Comparison of ENCODE assay signal across 1 cellular context in the genomic region with DNA sequence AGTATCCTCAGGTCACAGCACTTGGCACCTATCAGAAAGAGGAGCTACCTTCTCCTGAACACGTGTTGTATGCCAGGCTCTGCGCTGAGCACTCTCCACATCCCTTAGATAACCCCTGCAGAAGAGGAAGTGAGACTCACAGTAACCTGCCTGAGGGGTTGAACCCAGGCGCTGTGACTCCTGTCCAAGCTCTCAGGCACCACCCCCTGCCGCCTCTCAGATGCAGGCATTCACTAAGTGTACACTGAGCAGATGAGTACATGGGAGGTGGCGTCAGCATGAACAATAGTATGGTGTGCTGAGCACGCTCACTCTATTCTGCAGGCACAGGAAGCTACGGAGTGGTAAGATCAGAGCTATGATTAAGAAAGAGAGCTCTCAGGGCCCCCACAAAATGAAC.
TF ChIP-seq lines count a peak whose summit lies in the region.

No MANE protein-coding gene starts in this region.

TF ChIP-seq in GM12878, 131 proteins besides CTCF, POLR2A, EP300 and RAD21:
- TF ChIP-seq, protein P1, sequence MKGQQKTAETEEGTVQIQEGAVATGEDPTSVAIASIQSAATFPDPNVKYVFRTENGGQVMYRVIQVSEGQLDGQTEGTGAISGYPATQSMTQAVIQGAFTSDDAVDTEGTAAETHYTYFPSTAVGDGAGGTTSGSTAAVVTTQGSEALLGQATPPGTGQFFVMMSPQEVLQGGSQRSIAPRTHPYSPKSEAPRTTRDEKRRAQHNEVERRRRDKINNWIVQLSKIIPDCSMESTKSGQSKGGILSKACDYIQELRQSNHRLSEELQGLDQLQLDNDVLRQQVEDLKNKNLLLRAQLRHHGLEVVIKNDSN (IDR thresholded peaks at IDR 0.05; ENCODE audit: borderline replicate concordance, extremely low read length, insufficient read depth, low read depth, low read length), result peak; percentile 5
- TF ChIP-seq SP1 (IDR thresholded peaks at IDR 0.05; ENCODE audit: low read depth, low read length) (no peak), STAT3 (IDR thresholded peaks at IDR 0.05; ENCODE audit: low read depth, low read length) (no peak), IKZF2 (IDR thresholded peaks at IDR 0.05) (peak; percentile 20 to 47; a peak in 2 of 4 replicates), SIX5 (IDR thresholded peaks at IDR 0.05; ENCODE audit: low read depth, low read length, severe bottlenecking) (no peak), PML (IDR thresholded peaks at IDR 0.05; ENCODE audit: low read length) (no peak), ZSCAN29 (IDR thresholded peaks at IDR 0.05) (no peak), RUNX3 (IDR thresholded peaks at IDR 0.05; ENCODE audit: low read length) (peak; percentile 39; the same call in 1 of the 2 replicates), MTA2 (IDR thresholded peaks at IDR 0.05; ENCODE audit: low read depth) (peak; percentile 30; the same call in 1 of the 2 replicates), NRF1 (conservative IDR thresholded peaks at IDR 0.05; ENCODE audit: low read depth, low read length) (no peak), CREM (IDR thresholded peaks at IDR 0.05; ENCODE audit: low read depth) (0 out of 2 replicates have a peak, but pooled peaks have one; percentile 20), MEF2A (IDR thresholded peaks at IDR 0.05; ENCODE audit: insufficient read depth, low read depth, low read length) (no peak), SPI1 (IDR thresholded peaks at IDR 0.05; ENCODE audit: borderline replicate concordance, insufficient read depth, low read depth, low read length) (peak; percentile 99), HDAC2 (IDR thresholded peaks at IDR 0.05) (no peak), BHLHE40 (IDR thresholded peaks at IDR 0.05; ENCODE audit: borderline replicate concordance in 1 of 2, low read depth in 2 of 2, low read length in 1 of 2) (peak; percentile 18 to 63; a peak in 1 of 4 replicates), FOXK2 (IDR thresholded peaks at IDR 0.05) (no peak), IKZF1 (conservative IDR thresholded peaks at IDR 0.05) (0 out of 2 replicates have a peak, but pooled peaks have one; percentile 29), EED (IDR thresholded peaks at IDR 0.05; ENCODE audit: low read depth) (peak; percentile 19; the same call in 1 of the 2 replicates), TCF7 (IDR thresholded peaks at IDR 0.05; ENCODE audit: borderline replicate concordance) (no peak), POLR2AphosphoS2 (IDR thresholded peaks at IDR 0.05; ENCODE audit: low read depth, low read length) (no peak), MYC (IDR thresholded peaks at IDR 0.05; ENCODE audit: insufficient read depth, insufficient read length, insufficient replicate concordance, low read length, severe bottlenecking) (no peak), IRF4 (IDR thresholded peaks at IDR 0.05; ENCODE audit: low read depth, low read length) (0 out of 2 replicates have a peak, but pooled peaks have one; percentile 70), GATAD2B (conservative IDR thresholded peaks at IDR 0.05; ENCODE audit: low read depth) (no peak), NFIC (IDR thresholded peaks at IDR 0.05; ENCODE audit: low read depth, low read length) (0 out of 2 replicates have a peak, but pooled peaks have one; percentile 17), ATF7 (IDR thresholded peaks at IDR 0.05; ENCODE audit: low read depth) (peak; percentile 50), DPF2 (IDR thresholded peaks at IDR 0.05) (peak; percentile 60; the same call in 1 of the 2 replicates), NBN (IDR thresholded peaks at IDR 0.05) (0 out of 2 replicates have a peak, but pooled peaks have one; percentile 41), JUND (IDR thresholded peaks at IDR 0.05; ENCODE audit: low read depth, low read length) (no peak), ZNF207 (IDR thresholded peaks at IDR 0.05; ENCODE audit: borderline replicate concordance) (no peak), CREB1 (IDR thresholded peaks at IDR 0.05; ENCODE audit: low read depth) (peak; percentile 16; the same call in 1 of the 2 replicates), NFYA (IDR thresholded peaks at IDR 0.05; ENCODE audit: borderline replicate concordance, low read depth, low read length) (no peak), KDM1A (IDR thresholded peaks at IDR 0.05; ENCODE audit: borderline replicate concordance) (no peak), ZNF274 (IDR thresholded peaks at IDR 0.05; ENCODE audit: insufficient read depth, insufficient read length) (no peak)
- TF ChIP-seq, protein P2, sequence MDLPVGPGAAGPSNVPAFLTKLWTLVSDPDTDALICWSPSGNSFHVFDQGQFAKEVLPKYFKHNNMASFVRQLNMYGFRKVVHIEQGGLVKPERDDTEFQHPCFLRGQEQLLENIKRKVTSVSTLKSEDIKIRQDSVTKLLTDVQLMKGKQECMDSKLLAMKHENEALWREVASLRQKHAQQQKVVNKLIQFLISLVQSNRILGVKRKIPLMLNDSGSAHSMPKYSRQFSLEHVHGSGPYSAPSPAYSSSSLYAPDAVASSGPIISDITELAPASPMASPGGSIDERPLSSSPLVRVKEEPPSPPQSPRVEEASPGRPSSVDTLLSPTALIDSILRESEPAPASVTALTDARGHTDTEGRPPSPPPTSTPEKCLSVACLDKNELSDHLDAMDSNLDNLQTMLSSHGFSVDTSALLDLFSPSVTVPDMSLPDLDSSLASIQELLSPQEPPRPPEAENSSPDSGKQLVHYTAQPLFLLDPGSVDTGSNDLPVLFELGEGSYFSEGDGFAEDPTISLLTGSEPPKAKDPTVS (IDR thresholded peaks at IDR 0.05; ENCODE audit: low read depth, low read length), result no peak
- TF ChIP-seq, protein P3, sequence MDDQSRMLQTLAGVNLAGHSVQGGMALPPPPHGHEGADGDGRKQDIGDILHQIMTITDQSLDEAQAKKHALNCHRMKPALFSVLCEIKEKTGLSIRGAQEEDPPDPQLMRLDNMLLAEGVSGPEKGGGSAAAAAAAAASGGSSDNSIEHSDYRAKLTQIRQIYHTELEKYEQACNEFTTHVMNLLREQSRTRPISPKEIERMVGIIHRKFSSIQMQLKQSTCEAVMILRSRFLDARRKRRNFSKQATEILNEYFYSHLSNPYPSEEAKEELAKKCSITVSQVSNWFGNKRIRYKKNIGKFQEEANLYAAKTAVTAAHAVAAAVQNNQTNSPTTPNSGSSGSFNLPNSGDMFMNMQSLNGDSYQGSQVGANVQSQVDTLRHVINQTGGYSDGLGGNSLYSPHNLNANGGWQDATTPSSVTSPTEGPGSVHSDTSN (IDR thresholded peaks at IDR 0.05; ENCODE audit: insufficient replicate concordance, low read depth, low read length), result no peak
- TF ChIP-seq, protein P4, sequence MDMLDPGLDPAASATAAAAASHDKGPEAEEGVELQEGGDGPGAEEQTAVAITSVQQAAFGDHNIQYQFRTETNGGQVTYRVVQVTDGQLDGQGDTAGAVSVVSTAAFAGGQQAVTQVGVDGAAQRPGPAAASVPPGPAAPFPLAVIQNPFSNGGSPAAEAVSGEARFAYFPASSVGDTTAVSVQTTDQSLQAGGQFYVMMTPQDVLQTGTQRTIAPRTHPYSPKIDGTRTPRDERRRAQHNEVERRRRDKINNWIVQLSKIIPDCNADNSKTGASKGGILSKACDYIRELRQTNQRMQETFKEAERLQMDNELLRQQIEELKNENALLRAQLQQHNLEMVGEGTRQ (IDR thresholded peaks at IDR 0.05; ENCODE audit: borderline replicate concordance, low read depth, low read length), result peak; percentile 13; the same call in 1 of the 2 replicates
- TF ChIP-seq, protein P5, sequence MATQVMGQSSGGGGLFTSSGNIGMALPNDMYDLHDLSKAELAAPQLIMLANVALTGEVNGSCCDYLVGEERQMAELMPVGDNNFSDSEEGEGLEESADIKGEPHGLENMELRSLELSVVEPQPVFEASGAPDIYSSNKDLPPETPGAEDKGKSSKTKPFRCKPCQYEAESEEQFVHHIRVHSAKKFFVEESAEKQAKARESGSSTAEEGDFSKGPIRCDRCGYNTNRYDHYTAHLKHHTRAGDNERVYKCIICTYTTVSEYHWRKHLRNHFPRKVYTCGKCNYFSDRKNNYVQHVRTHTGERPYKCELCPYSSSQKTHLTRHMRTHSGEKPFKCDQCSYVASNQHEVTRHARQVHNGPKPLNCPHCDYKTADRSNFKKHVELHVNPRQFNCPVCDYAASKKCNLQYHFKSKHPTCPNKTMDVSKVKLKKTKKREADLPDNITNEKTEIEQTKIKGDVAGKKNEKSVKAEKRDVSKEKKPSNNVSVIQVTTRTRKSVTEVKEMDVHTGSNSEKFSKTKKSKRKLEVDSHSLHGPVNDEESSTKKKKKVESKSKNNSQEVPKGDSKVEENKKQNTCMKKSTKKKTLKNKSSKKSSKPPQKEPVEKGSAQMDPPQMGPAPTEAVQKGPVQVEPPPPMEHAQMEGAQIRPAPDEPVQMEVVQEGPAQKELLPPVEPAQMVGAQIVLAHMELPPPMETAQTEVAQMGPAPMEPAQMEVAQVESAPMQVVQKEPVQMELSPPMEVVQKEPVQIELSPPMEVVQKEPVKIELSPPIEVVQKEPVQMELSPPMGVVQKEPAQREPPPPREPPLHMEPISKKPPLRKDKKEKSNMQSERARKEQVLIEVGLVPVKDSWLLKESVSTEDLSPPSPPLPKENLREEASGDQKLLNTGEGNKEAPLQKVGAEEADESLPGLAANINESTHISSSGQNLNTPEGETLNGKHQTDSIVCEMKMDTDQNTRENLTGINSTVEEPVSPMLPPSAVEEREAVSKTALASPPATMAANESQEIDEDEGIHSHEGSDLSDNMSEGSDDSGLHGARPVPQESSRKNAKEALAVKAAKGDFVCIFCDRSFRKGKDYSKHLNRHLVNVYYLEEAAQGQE (IDR thresholded peaks at IDR 0.05; ENCODE audit: low read depth, low read length), result no peak
TF ChIP-seq in GM12878: peak in this region for 16.
